Comparison of ENCODE assay signal across 9 cellular contexts in genomic region chr10:122164028-122164601, GRCh38.
DNase-seq lines count a peak whose midpoint lies in the region; ATAC-seq and TF ChIP-seq lines count a peak whose summit lies in the region.
"Had no signal": no experiment of that assay in that cellular context is flagged by ENCODE, and none has a peak within 500 bp of the region (broad histone marks: within the 10 kb centered on the region; RNA-seq: fewer than 3 reads in every experiment).

No MANE protein-coding gene starts in this region.

- DNase-seq in GM23338 (ENCODE audit: low spot score) (peak; percentile 36), SK-N-SH (peak; percentile 82), left ventricle myocardium superior (no peak), retina (peak; percentile 89), foreskin keratinocyte (no peak), cortex of kidney (lab: John Stamatoyannopoulos, UW) (no peak)
- DNase-seq in stimulated activated CD4-positive, alpha-beta T cell treated with anti-CD3 and anti-CD28 coated beads, Interleukin-4, amount 100 ng/mL, for 1 hour = no peak
- DNase-seq: activated CD4-positive, CD25-positive, alpha-beta regulatory T cell treated with anti-CD3 and anti-CD28 coated beads, Interleukin-2, amount 50 U/mL, for 72 hours had no signal

- H3K79me2 ChIP-seq in GM23338 (replicated peaks; ENCODE audit: insufficient read depth) = peaks cover 60% of the 10 kb centered on the region
- H3K79me2 ChIP-seq in SK-N-SH (ENCODE audit: insufficient read depth) = no peaks in the 10 kb centered on the region; the same call in 1 of the 2 replicates

- H3K27ac Mint-ChIP-seq in GM23338 = peak overlapping the region; percentile 34; the same call in 1 of the 2 replicates

- H3K27ac ChIP-seq in GM23338 (ENCODE audit: low read depth) (peak overlapping the region; percentile 78; the same call in 1 of the 2 replicates), SK-N-SH (ENCODE audit: low read depth in 2 of 2, low read length in 1 of 2) (peak overlapping the region in 1 of 2 experiments; percentile 91; a peak in 2 of 4 replicates), foreskin keratinocyte (no peak overlapping the region)

- H4K20me1 ChIP-seq in GM23338 (replicated peaks; ENCODE audit: insufficient read depth) (peaks cover 28% of the 10 kb centered on the region), SK-N-SH (ENCODE audit: insufficient read depth) (no peaks in the 10 kb centered on the region)

- intact Hi-C loops in left ventricle myocardium superior (cut with micrococcal nuclease) = no loop called here

- H3K4me1 Mint-ChIP-seq in GM23338 = peaks cover 75% of the 10 kb centered on the region

- ATAC-seq in GM23338 = peak; percentile 10
- ATAC-seq in left ventricle myocardium superior = peak; percentile 40
- no peak for ATAC-seq in HG02571 (IDR thresholded peaks at IDR 0.05; ENCODE audit: unreplicated experiment)
- ATAC-seq in foreskin keratinocyte = no peak

- TF ChIP-seq RAD21 in SK-N-SH (IDR thresholded peaks at IDR 0.05; ENCODE audit: low read length) = peak; percentile 32; the same call in 1 of the 2 replicates

- H3K27me3 ChIP-seq in GM23338 (ENCODE audit: insufficient read depth) (peaks cover 6% of the 10 kb centered on the region), SK-N-SH (ENCODE audit: insufficient read depth) (no peaks in the 10 kb centered on the region), foreskin keratinocyte (peaks cover 5% of the 10 kb centered on the region)

- CTCF ChIA-PET in SK-N-SH (lab: Yijun Ruan, JAX) = interaction anchor here (0.8 to 9.9 kb wide), 6 partner anchors 23 to 263 kb away, joined by 3 to 111 read pairs (median 6); no protein-coding TSS in a partner anchor

- POLR2A ChIA-PET in SK-N-SH (lab: Yijun Ruan, JAX) = interaction anchor here (0.6 to 7.2 kb wide), 4 partner anchors 10 to 237 kb away, joined by 3 to 90 read pairs (median 4); no protein-coding TSS in a partner anchor

- H3K4me1 ChIP-seq in GM23338 (ENCODE audit: insufficient read depth) = peaks cover 68% of the 10 kb centered on the region
- H3K4me1 ChIP-seq in SK-N-SH (ENCODE audit: control insufficient read depth in 1 of 2, insufficient read depth in 2 of 2, low read depth in 1 of 2, low read length in 1 of 2) = peaks cover 0 to 54% of the 10 kb centered on the region in 2 experiments; a peak in 2 of 4 replicates
- peaks cover 5% of the 10 kb centered on the region for H3K4me1 ChIP-seq in foreskin keratinocyte

- H3K9ac ChIP-seq in SK-N-SH = peak overlapping the region; percentile 62; the same call in 1 of the 2 replicates

- peaks cover 9% of the 10 kb centered on the region; the same call in 2 of the 3 replicates for H3K36me3 Mint-ChIP-seq in GM23338 (ENCODE audit: low read depth)

- H2AFZ ChIP-seq in GM23338 (no peak overlapping the region), SK-N-SH (ENCODE audit: low read depth) (peak overlapping the region; percentile 83; the same call in 1 of the 2 replicates)

- H3K4me3 ChIP-seq in GM23338 = peak overlapping the region; percentile 96
- H3K4me3 ChIP-seq in SK-N-SH (ENCODE audit: low read depth in 2 of 2, low read length in 1 of 2) = peak overlapping the region; percentile 74 to 75

- TF ChIP-seq CTCF in GM23338 (conservative IDR thresholded peaks at IDR 0.05; ENCODE audit: low read depth in 2 of 2) = no peak
- no peak for TF ChIP-seq CTCF in SK-N-SH (IDR thresholded peaks at IDR 0.05)
- TF ChIP-seq CTCF in foreskin keratinocyte (conservative IDR thresholded peaks at IDR 0.05) = no peak

- TF ChIP-seq EP300 in SK-N-SH (IDR thresholded peaks at IDR 0.05; ENCODE audit: borderline replicate concordance in 1 of 2, low read depth in 1 of 2, low read length in 1 of 2) = peak in 1 of 2 experiments; percentile 65; a peak in 1 of 4 replicates

- no peaks in the 10 kb centered on the region for H3K9me3 Mint-ChIP-seq in GM23338

- no peaks in the 10 kb centered on the region for H3K9me3 ChIP-seq in SK-N-SH

- WGBS in SK-N-SH (ENCODE audit: low lambda C conversion rate) = 26% methylated on average over 5 of the region's 24 CpGs

- H3K4me3 Mint-ChIP-seq in GM23338 = peak overlapping the region; percentile 79

- H3K9me2 ChIP-seq in GM23338 (ENCODE audit: insufficient read depth) (no peaks in the 10 kb centered on the region), SK-N-SH (no peaks in the 10 kb centered on the region)

- H3K36me3 ChIP-seq in GM23338 (ENCODE audit: insufficient read depth) (no peaks in the 10 kb centered on the region), SK-N-SH (replicated peaks in 1 of 2; ENCODE audit: control insufficient read depth in 1 of 2, insufficient read depth in 2 of 2, low read length in 1 of 2) (no peaks in the 10 kb centered on the region)

- peak overlapping the region; percentile 100 for H3K4me2 ChIP-seq in GM23338
- H3K4me2 ChIP-seq in SK-N-SH = peak overlapping the region; percentile 97

- peaks cover 35% of the 10 kb centered on the region for H3K27me3 Mint-ChIP-seq in GM23338 (ENCODE audit: insufficient read depth, low read depth, poor library complexity)

- H3F3A ChIP-seq in GM23338 (replicated peaks; ENCODE audit: low read depth) = peaks cover 15% of the 10 kb centered on the region
- no peaks in the 10 kb centered on the region for H3F3A ChIP-seq in SK-N-SH (replicated peaks; ENCODE audit: insufficient read depth)

TF ChIP-seq in GM23338, 12 proteins besides CTCF, POLR2A, EP300 and RAD21:
- TF ChIP-seq ZNF331 (CRISPR knock-in tag; IDR thresholded peaks at IDR 0.05; ENCODE audit: low read depth) = no peak
- TF ChIP-seq EZH2 (IDR thresholded peaks at IDR 0.05; ENCODE audit: low read depth, unreplicated experiment) = no peak
- no peak for TF ChIP-seq ZNF114 (CRISPR knock-in tag; IDR thresholded peaks at IDR 0.05)
- no peak for TF ChIP-seq CREB1 (CRISPR knock-in tag; IDR thresholded peaks at IDR 0.05; ENCODE audit: low read depth)

TF ChIP-seq in SK-N-SH, 30 proteins besides CTCF, POLR2A, EP300 and RAD21:
- TF ChIP-seq NRF1 (IDR thresholded peaks at IDR 0.05; ENCODE audit: low read depth, low read length) (no peak), CHD2 (IDR thresholded peaks at IDR 0.05; ENCODE audit: low read length, partially characterized antibody) (peak; percentile 38), MXI1 (IDR thresholded peaks at IDR 0.05; ENCODE audit: low read depth, low read length) (peak; percentile 92), RCOR1 (IDR thresholded peaks at IDR 0.05; ENCODE audit: low read length) (peak; percentile 61; the same call in 1 of the 2 replicates)
- TF ChIP-seq, protein P1, sequence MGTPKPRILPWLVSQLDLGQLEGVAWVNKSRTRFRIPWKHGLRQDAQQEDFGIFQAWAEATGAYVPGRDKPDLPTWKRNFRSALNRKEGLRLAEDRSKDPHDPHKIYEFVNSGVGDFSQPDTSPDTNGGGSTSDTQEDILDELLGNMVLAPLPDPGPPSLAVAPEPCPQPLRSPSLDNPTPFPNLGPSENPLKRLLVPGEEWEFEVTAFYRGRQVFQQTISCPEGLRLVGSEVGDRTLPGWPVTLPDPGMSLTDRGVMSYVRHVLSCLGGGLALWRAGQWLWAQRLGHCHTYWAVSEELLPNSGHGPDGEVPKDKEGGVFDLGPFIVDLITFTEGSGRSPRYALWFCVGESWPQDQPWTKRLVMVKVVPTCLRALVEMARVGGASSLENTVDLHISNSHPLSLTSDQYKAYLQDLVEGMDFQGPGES (IDR thresholded peaks at IDR 0.05; ENCODE audit: low read depth, low read length) = no peak

Comparison
In these comparisons a context has a peak if more than half of its experiments do, and no peak if none do; other contexts are left out.
1. ATAC-seq: peak in GM23338 (single experiment) and left ventricle myocardium superior (single experiment); none in HG02571 (single experiment) and foreskin keratinocyte (single experiment).
2. DNase-seq: peak in GM23338 (single experiment), SK-N-SH (single experiment) and retina (single experiment); none in left ventricle myocardium superior (single experiment), stimulated activated CD4-positive, alpha-beta T cell treated with anti-CD3 and anti-CD28 coated beads, Interleukin-4, amount 100 ng/mL, for 1 hour (single experiment), foreskin keratinocyte (0 of 2) and cortex of kidney (single experiment).